Comparison of ENCODE assay signal across 8 cellular contexts in genomic region chr2:9844581-9844980, GRCh38. TPM values are rescaled to one million over a fixed set of nuclear protein-coding genes. Genes with fewer than 3 reads are reported as not detected.
DNase-seq lines count a peak whose midpoint lies in the region; ATAC-seq and TF ChIP-seq lines count a peak whose summit lies in the region.

No MANE protein-coding gene starts in this region.

- TF ChIP-seq CTCF in HFFc6 (IDR thresholded peaks at IDR 0.05): no peak
- TF ChIP-seq CTCF in WERI-Rb-1 (IDR thresholded peaks at IDR 0.05; ENCODE audit: low read depth, low read length): no peak

- no peaks in the 10 kb centered on the region for H3K27me3 ChIP-seq in WERI-Rb-1 (ENCODE audit: insufficient read depth, low read depth, severe bottlenecking)

- H3K36me3 ChIP-seq in WERI-Rb-1: peaks cover 46% of the 10 kb centered on the region

- no peak for ATAC-seq in GM21381 (IDR thresholded peaks at IDR 0.05; ENCODE audit: unreplicated experiment)

- H3K27ac ChIP-seq in WERI-Rb-1: no peak overlapping the region; the same call in 1 of the 2 replicates

- H3K4me3 Mint-ChIP-seq in HFFc6: peak overlapping the region; percentile 95

- no peaks in the 10 kb centered on the region for H3K27me3 Mint-ChIP-seq in HFFc6 (ENCODE audit: insufficient read depth)

- peaks cover 50% of the 10 kb centered on the region for H3K4me1 Mint-ChIP-seq in HFFc6 (ENCODE audit: low read depth)

- no peaks in the 10 kb centered on the region for H3K9me3 ChIP-seq in WERI-Rb-1 (ENCODE audit: severe bottlenecking)
- H3K9me3 ChIP-seq in iPS-18c (ENCODE audit: control insufficient read depth, insufficient read depth, low read length): no peaks in the 10 kb centered on the region

- H3K4me3 ChIP-seq in WERI-Rb-1 (ENCODE audit: low read depth, low read length): peak overlapping the region; percentile 69
- peak overlapping the region; percentile 82 for H3K4me3 ChIP-seq in iPS-18c (ENCODE audit: insufficient read depth, low read depth, low read length)

- peak overlapping the region; percentile 92 for H3K27ac Mint-ChIP-seq in HFFc6

- peaks cover 4% of the 10 kb centered on the region; the same call in 1 of the 2 replicates for H3K36me3 Mint-ChIP-seq in HFFc6 (ENCODE audit: low read depth)

- DNase-seq in EL (peak; percentile 56), HFFc6 (peak; percentile 40), WERI-Rb-1 (no peak), putamen (ENCODE audit: low spot score) (no peak), AG20443 (ENCODE audit: low spot score) (no peak), NCI-H187 treated with DMSO at 0.1 percent for 48 hours (lab: John Stamatoyannopoulos, UW) (no peak)

- no peaks in the 10 kb centered on the region for H3K9me3 Mint-ChIP-seq in HFFc6

RNA-seq across cellular contexts. Expression of gene TAF1B, which starts 1.3 kb away (rescaled TPM):
- 10 to 100 TPM; 17.3 to 24.0 (median 22.3) TPM for total RNA-seq in HFFc6 (2021; fragmentation: NEBNext Ultra II Directional; extraction: Animal tissue kit (Norgen Biotek cat#: 25700))

Comparison
In these comparisons a context has a peak if more than half of its experiments do, and no peak if none do; other contexts are left out.
1. DNase-seq: peak in EL (single experiment) and HFFc6 (single experiment); none in WERI-Rb-1 (single experiment), putamen (single experiment), AG20443 (single experiment) and NCI-H187 treated with DMSO at 0.1 percent for 48 hours (single experiment).